10 cellular contexts compared by ENCODE assay signal in genomic region chr22:39039306-39040126, GRCh38. TPM values are rescaled to one million over a fixed set of nuclear protein-coding genes. Genes with fewer than 3 reads are reported as not detected.
DNase-seq lines count a peak whose midpoint lies in the region; ATAC-seq, FAIRE-seq and TF ChIP-seq lines count a peak whose summit lies in the region.
"Had no signal": no experiment of that assay in that cellular context is flagged by ENCODE, and none has a peak within 500 bp of the region (broad histone marks: within the 10 kb centered on the region; RNA-seq: fewer than 3 reads in every experiment).

No MANE protein-coding gene starts in this region.

- no peak overlapping the region for H4K91ac ChIP-seq in H1 (replicated peaks; ENCODE audit: insufficient read length, low read length)

- H4K20me1 ChIP-seq in MM.1S (ENCODE audit: insufficient read depth, low read length), result no peaks in the 10 kb centered on the region
- no peaks in the 10 kb centered on the region for H4K20me1 ChIP-seq in H1 (replicated peaks in 1 of 2; ENCODE audit: control insufficient read depth in 1 of 2, insufficient read depth in 2 of 2, low read length in 2 of 2)
- H4K20me1 ChIP-seq in smooth muscle cell (ENCODE audit: low read depth), result no peaks in the 10 kb centered on the region

- peak overlapping the region; percentile 68; the same call in 1 of the 2 replicates for H3K4me2 ChIP-seq in MM.1S (ENCODE audit: low read depth, low read length)
- H3K4me2 ChIP-seq in H1 (ENCODE audit: insufficient read depth in 1 of 2, low read depth in 2 of 2, low read length in 2 of 2), result peak overlapping the region; percentile 58 to 63
- H3K4me2 ChIP-seq in smooth muscle cell, result peak overlapping the region; percentile 91

- H3K27ac ChIP-seq in MM.1S (ENCODE audit: low read length) (peak overlapping the region; percentile 83; the same call in 1 of the 2 replicates), H1 (ENCODE audit: low read depth, low read length) (no peak overlapping the region), smooth muscle cell (ENCODE audit: low read depth) (no peak overlapping the region), dorsolateral prefrontal cortex (peak overlapping the region in 1 of 59 donors; percentile 35)
- H3K27ac ChIP-seq: HL-60, psoas muscle had no signal

- TF ChIP-seq POLR2A in H1 (IDR thresholded peaks at IDR 0.05; ENCODE audit: control extremely low read depth in 1 of 2, low read depth in 2 of 2, low read length in 2 of 2), result no peak

- FAIRE-seq in H1 (lab: Jason Lieb, UNC), result no peak

- H3K4me1 ChIP-seq in MM.1S (ENCODE audit: low read length), result peaks cover 4% of the 10 kb centered on the region; the same call in 1 of the 2 replicates
- H3K4me1 ChIP-seq in H1 (replicated peaks in 1 of 4; ENCODE audit: control insufficient read depth in 3 of 4, insufficient read depth in 4 of 4, low read length in 3 of 4), result peaks cover 3 to 15% (median 10%) of the 10 kb centered on the region in 4 experiments
- H3K4me1 ChIP-seq in smooth muscle cell (ENCODE audit: low read depth), result peaks cover 6% of the 10 kb centered on the region
- H3K4me1 ChIP-seq: psoas muscle had no signal

- H3K9me2 ChIP-seq in MM.1S (replicated peaks; ENCODE audit: insufficient read depth, low read length), result no peaks in the 10 kb centered on the region

- H3K79me1 ChIP-seq in H1 (ENCODE audit: low read depth, low read length), result no peaks in the 10 kb centered on the region

- H3K79me2 ChIP-seq in MM.1S (ENCODE audit: low read length) (peaks cover 20% of the 10 kb centered on the region), H1 (ENCODE audit: control insufficient read depth in 1 of 2, insufficient read depth in 2 of 2, low read length in 2 of 2) (no peaks in the 10 kb centered on the region), smooth muscle cell (ENCODE audit: low read depth) (peaks cover 8% of the 10 kb centered on the region)

- H3K27me3 ChIP-seq in GM06990 (replicated peaks; ENCODE audit: control insufficient read depth, insufficient read depth, low read length) (no peaks in the 10 kb centered on the region), MM.1S (replicated peaks; ENCODE audit: insufficient read depth, low read length) (no peaks in the 10 kb centered on the region), H1 (replicated peaks in 1 of 4; ENCODE audit: control insufficient read depth in 3 of 4, extremely low read depth in 1 of 4, insufficient read depth in 3 of 4, low read length in 3 of 4) (no peaks in the 10 kb centered on the region), smooth muscle cell (ENCODE audit: low read depth) (no peaks in the 10 kb centered on the region), dorsolateral prefrontal cortex (no peaks in the 10 kb centered on the region)

- peak overlapping the region; percentile 71; the same call in 1 of the 2 replicates for H2BK5ac ChIP-seq in H1 (ENCODE audit: low read depth, low read length)

- no peak overlapping the region for H3K14ac ChIP-seq in H1 (ENCODE audit: insufficient read length)

- TF ChIP-seq EP300 in H1 (IDR thresholded peaks at IDR 0.05; ENCODE audit: borderline replicate concordance in 1 of 2, low read depth in 2 of 2, low read length in 2 of 2), result no peak

- H3K36me3 ChIP-seq in GM06990 (ENCODE audit: control insufficient read depth, insufficient read depth, low read length), result no peaks in the 10 kb centered on the region; the same call in 1 of the 2 replicates
- no peaks in the 10 kb centered on the region for H3K36me3 ChIP-seq in MM.1S (replicated peaks; ENCODE audit: insufficient read depth, low read length)
- H3K36me3 ChIP-seq in H1 (ENCODE audit: control insufficient read depth in 2 of 4, insufficient read depth in 4 of 4, low read length in 3 of 4), result no peaks in the 10 kb centered on the region
- no peaks in the 10 kb centered on the region for H3K36me3 ChIP-seq in smooth muscle cell (ENCODE audit: low read depth)

- no peak overlapping the region; the same call in 1 of the 2 replicates for H3K9ac ChIP-seq in MM.1S (ENCODE audit: low read length)
- no peak overlapping the region for H3K9ac ChIP-seq in H1 (replicated peaks in 1 of 4; ENCODE audit: extremely low read depth in 1 of 4, low read depth in 3 of 4, low read length in 3 of 4)
- no peak overlapping the region for H3K9ac ChIP-seq in smooth muscle cell (ENCODE audit: low read depth)

- H3K56ac ChIP-seq in H1 (replicated peaks; ENCODE audit: insufficient read length, low read depth, low read length), result no peak overlapping the region

- TF ChIP-seq CTCF in GM06990 (IDR thresholded peaks at IDR 0.05; ENCODE audit: insufficient read depth, low read length, poor library complexity, severe bottlenecking), result no peak
- TF ChIP-seq CTCF in MM.1S (IDR thresholded peaks at IDR 0.05; ENCODE audit: low read length), result no peak
- TF ChIP-seq CTCF in H1 (IDR thresholded peaks at IDR 0.05; ENCODE audit: control extremely low read depth in 1 of 3, insufficient read depth in 1 of 3, low read depth in 1 of 3, low read length in 3 of 3), result no peak
- TF ChIP-seq CTCF in smooth muscle cell (IDR thresholded peaks at IDR 0.05; ENCODE audit: borderline replicate concordance, insufficient read depth, poor library complexity, severe bottlenecking), result no peak
- TF ChIP-seq CTCF in dorsolateral prefrontal cortex (IDR thresholded peaks at IDR 0.05 in 54 of 56, conservative IDR thresholded peaks at IDR 0.05 in 2 of 56; ENCODE audit: low read depth in 1 of 56, partially characterized antibody in 56 of 56), result no peak

- H2BK12ac ChIP-seq in H1 (ENCODE audit: low read depth, low read length), result 0 out of 2 replicates have a peak overlapping the region, but pooled peaks have one; percentile 20

- H3F3A ChIP-seq in MM.1S (ENCODE audit: insufficient read depth, low read length) (peaks cover 14% of the 10 kb centered on the region), smooth muscle cell (ENCODE audit: low read depth) (no peaks in the 10 kb centered on the region)

- no peaks in the 10 kb centered on the region for H3K9me3 ChIP-seq in MM.1S (replicated peaks; ENCODE audit: insufficient read depth, low read length)
- no peaks in the 10 kb centered on the region for H3K9me3 ChIP-seq in H1 (ENCODE audit: insufficient read depth in 2 of 2, low read depth in 1 of 2, low read length in 1 of 2)
- H3K9me3 ChIP-seq in smooth muscle cell (replicated peaks; ENCODE audit: low read depth), result no peaks in the 10 kb centered on the region
- H3K9me3 ChIP-seq: psoas muscle had no signal

- no peak overlapping the region for H2BK120ac ChIP-seq in H1 (replicated peaks; ENCODE audit: low read depth, low read length)

- DNase-seq in GM06990 (ENCODE audit: extremely low read depth, insufficient read length), result no peak
- DNase-seq in MM.1S, result no peak
- DNase-seq in H1 (ENCODE audit: low read depth in 1 of 2, low spot score in 2 of 2), result no peak
- no peak for DNase-seq in smooth muscle cell (lab: John Stamatoyannopoulos, UW; ENCODE audit: unreplicated experiment)
- no peak for DNase-seq in dorsolateral prefrontal cortex
- DNase-seq in left colon, result no peak
- DNase-seq in NCI-H446 (lab: John Stamatoyannopoulos, UW), result no peak
- DNase-seq: NCI-H345 had no signal

- H3K23ac ChIP-seq in H1 (ENCODE audit: insufficient read length), result no peak overlapping the region

- H4K8ac ChIP-seq in H1 (ENCODE audit: extremely low read depth, insufficient read depth, low read length), result no peak overlapping the region

- CTCF ChIA-PET in H1 (lab: Charles Lee; ENCODE audit: partially characterized antibody), result interaction anchor here (0.8 to 1.6 kb wide), 4 partner anchors 12 to 260 kb away, joined by 3 read pairs; no protein-coding TSS in a partner anchor

- H2AFZ ChIP-seq in MM.1S (ENCODE audit: low read length) (no peak overlapping the region), H1 (ENCODE audit: low read length) (no peak overlapping the region), smooth muscle cell (ENCODE audit: low read depth) (no peak overlapping the region)

- H3K4me3 ChIP-seq in GM06990 (replicated peaks; ENCODE audit: low read depth, low read length) (peak overlapping the region; percentile 85), MM.1S (ENCODE audit: low read length) (peak overlapping the region; percentile 50; the same call in 1 of the 2 replicates), H1 (ENCODE audit: extremely low read depth in 1 of 4, insufficient read depth in 2 of 4, low read depth in 3 of 4, low read length in 4 of 4) (peak overlapping the region in 1 of 4 experiments; percentile 54; a peak in 2 of 8 replicates), smooth muscle cell (no peak overlapping the region), dorsolateral prefrontal cortex (peak overlapping the region in 14 of 59 donors; percentile 39 to 64 (median 58))

- peak overlapping the region; percentile 88 for H4K5ac ChIP-seq in H1 (ENCODE audit: insufficient read length, low read depth, low read length)

- ATAC-seq in left colon, result no peak

- 87% methylated on average over 19 of the region's 19 CpGs; no CpG with 5 or more reads in 1 of the 2 experiments for WGBS in H1 (ENCODE audit: extremely low coverage in 1 of 2, insufficient coverage in 1 of 2, insufficient read length in 1 of 2, insufficient replicate concordance in 2 of 2, low coverage in 1 of 2, low lambda C conversion rate in 2 of 2, missing lambda C conversion rate in 1 of 2), 2 experiments
- WGBS in smooth muscle cell (ENCODE audit: low lambda C conversion rate), result 88% methylated on average over 19 of the region's 19 CpGs

- no peak overlapping the region for H2BK20ac ChIP-seq in H1 (ENCODE audit: low read length)

- no peak overlapping the region for H2AK5ac ChIP-seq in H1 (ENCODE audit: low read depth, low read length)

- intact Hi-C loops in dorsolateral prefrontal cortex (cut with DNase I), result no loop called here
- intact Hi-C loops in left colon (cut with DNase I, micrococcal nuclease), result no loop called here

- peak overlapping the region; percentile 83 for H3K18ac ChIP-seq in H1 (ENCODE audit: extremely low read depth, low read length)

- TF ChIP-seq RAD21 in H1 (IDR thresholded peaks at IDR 0.05 in 1 of 2, conservative IDR thresholded peaks at IDR 0.05 in 1 of 2; ENCODE audit: low read depth in 2 of 2, low read length in 2 of 2), result no peak

- no peaks in the 10 kb centered on the region; the same call in 1 of the 2 replicates for H3K23me2 ChIP-seq in H1 (ENCODE audit: low read depth, low read length)

- POLR2A ChIA-PET in H1 (lab: Charles Lee; ENCODE audit: partially characterized antibody), result interaction anchor here (0.7 to 2.5 kb wide), 9 partner anchors 11 to 279 kb away, joined by 3 to 7 read pairs (median 3); partner anchors contain the start of gene APOBEC3D

- no peak overlapping the region; the same call in 1 of the 2 replicates for H2BK15ac ChIP-seq in H1 (ENCODE audit: low read length)

- H3K4ac ChIP-seq in H1 (replicated peaks; ENCODE audit: insufficient read length, low read depth, low read length), result no peak overlapping the region

RNA-seq across cellular contexts. Expression of gene APOBEC3F, which starts 1.1 kb away (rescaled TPM):
- total RNA-seq in H1 (2021; fragmentation: NEBNext Ultra II Directional; extraction: Animal tissue kit (Norgen Biotek cat#: 25700)), result 7.3 and 9.7 TPM in 2 replicates
- polyA plus RNA-seq in H1 (2011; rRNA removed) (4.0 and 5.5 TPM in 2 replicates), smooth muscle cell (7.7 and 8.2 TPM in 2 replicates)
- polyA plus RNA-seq in H1 (2011; cell fraction: cytosol; rRNA removed), result 3.1 TPM
- 4.0 TPM for polyA plus RNA-seq in H1 (2011; cell fraction: nucleus; rRNA removed)
- 3.8 to 5.7 TPM (median 4.8 TPM) in 4 replicates for polyA plus RNA-seq in H1 (2012, experiment 1 of 2)
- polyA plus RNA-seq in H1 (2012, experiment 2 of 2), result 2.6 TPM
- polyA plus RNA-seq in H1 (2013, experiment 1 of 2), result 4.7 TPM
- 4.7 TPM for polyA plus RNA-seq in H1 (2013, experiment 2 of 2)
- 6.5 and 6.8 TPM in 2 replicates for polyA minus RNA-seq in H1 (2011; rRNA and poly(A)+ RNA removed)
- polyA minus RNA-seq in H1 (2011; cell fraction: cytosol; rRNA and poly(A)+ RNA removed), result 5.7 TPM
- polyA minus RNA-seq in H1 (2011; cell fraction: nucleus; rRNA and poly(A)+ RNA removed), result 4.4 TPM
- total RNA-seq in smooth muscle cell (0.04 and 1.3 TPM in 2 replicates), dorsolateral prefrontal cortex (1 to 10 TPM in 111 of 120 experiments, under 1 TPM in 9; 0.43 to 9.0 (median 2.6) TPM), left colon (1 to 10 TPM; 6.3 to 6.6 TPM)

RNA-seq across cellular contexts. Expression of gene APOBEC3D, which starts 18.6 kb away (rescaled TPM):
- 5.5 and 7.2 TPM in 2 replicates for total RNA-seq in H1 (2021; fragmentation: NEBNext Ultra II Directional; extraction: Animal tissue kit (Norgen Biotek cat#: 25700))
- 2.2 and 4.3 TPM in 2 replicates for polyA plus RNA-seq in H1 (2011; rRNA removed)
- polyA plus RNA-seq in H1 (2011; cell fraction: cytosol; rRNA removed), result 2.7 TPM
- 5.2 TPM for polyA plus RNA-seq in H1 (2011; cell fraction: nucleus; rRNA removed)
- polyA plus RNA-seq in H1 (2012, experiment 1 of 2), result 5.2 to 9.9 TPM (median 8.0 TPM) in 4 replicates
- polyA plus RNA-seq in H1 (2012, experiment 2 of 2), result 3.9 TPM
- polyA plus RNA-seq in H1 (2013, experiment 1 of 2), result 3.9 TPM
- polyA plus RNA-seq in H1 (2013, experiment 2 of 2), result 4.6 TPM
- 7.2 and 9.4 TPM in 2 replicates for polyA minus RNA-seq in H1 (2011; rRNA and poly(A)+ RNA removed)
- 2.7 TPM for polyA minus RNA-seq in H1 (2011; cell fraction: cytosol; rRNA and poly(A)+ RNA removed)
- 3.5 TPM for polyA minus RNA-seq in H1 (2011; cell fraction: nucleus; rRNA and poly(A)+ RNA removed)
- total RNA-seq in smooth muscle cell, result 0.18 and 2.3 TPM in 2 replicates
- polyA plus RNA-seq in smooth muscle cell, result 0.51 and 1.9 TPM in 2 replicates
- 1 to 10 TPM in 43 of 120 experiments, under 1 TPM in 63, not detected in 14; 0.22 to 3.1 (median 0.89) TPM for total RNA-seq in dorsolateral prefrontal cortex
- 1 to 10 TPM; 3.6 to 7.2 TPM for total RNA-seq in left colon

RNA-seq across cellular contexts. Expression of gene APOBEC3C, which starts 25.5 kb away (rescaled TPM):
- total RNA-seq in H1 (2021; fragmentation: NEBNext Ultra II Directional; extraction: Animal tissue kit (Norgen Biotek cat#: 25700)), result 23.3 and 23.7 TPM in 2 replicates
- 20.3 and 22.8 TPM in 2 replicates for polyA plus RNA-seq in H1 (2011; rRNA removed)
- polyA plus RNA-seq in H1 (2011; cell fraction: cytosol; rRNA removed), result 13.0 TPM
- polyA plus RNA-seq in H1 (2011; cell fraction: nucleus; rRNA removed), result 11.5 TPM
- 24.1 to 37.8 TPM (median 30.0 TPM) in 4 replicates for polyA plus RNA-seq in H1 (2012, experiment 1 of 2)
- 34.1 TPM for polyA plus RNA-seq in H1 (2012, experiment 2 of 2)
- polyA plus RNA-seq in H1 (2013, experiment 1 of 2), result 41.5 TPM
- polyA plus RNA-seq in H1 (2013, experiment 2 of 2), result 38.6 TPM
- polyA minus RNA-seq in H1 (2011; rRNA and poly(A)+ RNA removed), result 9.3 and 11.0 TPM in 2 replicates
- 8.7 TPM for polyA minus RNA-seq in H1 (2011; cell fraction: cytosol; rRNA and poly(A)+ RNA removed)
- polyA minus RNA-seq in H1 (2011; cell fraction: nucleus; rRNA and poly(A)+ RNA removed), result 6.3 TPM
- 3.9 and 5.3 TPM in 2 replicates for total RNA-seq in smooth muscle cell
- polyA plus RNA-seq in smooth muscle cell, result 38.0 and 62.7 TPM in 2 replicates
- total RNA-seq in dorsolateral prefrontal cortex, result 1 to 10 TPM in 117 of 120 experiments, under 1 TPM in 3; 0.43 to 5.9 (median 2.2) TPM
- 10 to 100 TPM; 19.9 to 37.7 TPM for total RNA-seq in left colon

RNA-seq across cellular contexts. Expression of gene APOBEC3G, which starts 37.6 kb away (rescaled TPM):
- total RNA-seq in H1 (2021; fragmentation: NEBNext Ultra II Directional; extraction: Animal tissue kit (Norgen Biotek cat#: 25700)), result 0.94 and 2.0 TPM in 2 replicates
- polyA plus RNA-seq in H1 (2011; rRNA removed) (1.7 and 2.5 TPM in 2 replicates), smooth muscle cell (2.9 and 3.2 TPM in 2 replicates)
- 2.3 TPM for polyA plus RNA-seq in H1 (2011; cell fraction: cytosol; rRNA removed)
- 2.7 TPM for polyA plus RNA-seq in H1 (2011; cell fraction: nucleus; rRNA removed)
- 0.74 to 1.8 TPM (median 1.5 TPM) in 4 replicates for polyA plus RNA-seq in H1 (2012, experiment 1 of 2)
- polyA plus RNA-seq in H1 (2012, experiment 2 of 2), result 1.3 TPM
- 1.2 TPM for polyA plus RNA-seq in H1 (2013, experiment 1 of 2)
- 1.1 TPM for polyA plus RNA-seq in H1 (2013, experiment 2 of 2)
- polyA minus RNA-seq in H1 (2011; rRNA and poly(A)+ RNA removed), result 2.6 and 2.7 TPM in 2 replicates
- 1.5 TPM for polyA minus RNA-seq in H1 (2011; cell fraction: cytosol; rRNA and poly(A)+ RNA removed)
- 2.7 TPM for polyA minus RNA-seq in H1 (2011; cell fraction: nucleus; rRNA and poly(A)+ RNA removed)
- total RNA-seq in smooth muscle cell (1.9 and 10.3 TPM in 2 replicates), dorsolateral prefrontal cortex (1 to 10 TPM in 115 of 120 experiments, under 1 TPM in 5; 0.60 to 7.1 (median 2.7) TPM), left colon (1 to 10 TPM; 3.8 to 7.8 TPM)

RNA-seq across cellular contexts. Expression of gene APOBEC3B, which starts 57.4 kb away (rescaled TPM):
- total RNA-seq in H1 (2021; fragmentation: NEBNext Ultra II Directional; extraction: Animal tissue kit (Norgen Biotek cat#: 25700)), result 14.2 and 16.3 TPM in 2 replicates
- polyA plus RNA-seq in H1 (2011; rRNA removed) (43.3 and 74.9 TPM in 2 replicates), smooth muscle cell (4.9 and 5.6 TPM in 2 replicates)
- polyA plus RNA-seq in H1 (2011; cell fraction: cytosol; rRNA removed), result 40.4 TPM
- 33.2 TPM for polyA plus RNA-seq in H1 (2011; cell fraction: nucleus; rRNA removed)
- polyA plus RNA-seq in H1 (2012, experiment 1 of 2), result 32.7 to 53.6 TPM (median 44.2 TPM) in 4 replicates
- polyA plus RNA-seq in H1 (2012, experiment 2 of 2), result 38.3 TPM
- polyA plus RNA-seq in H1 (2013, experiment 1 of 2), result 10.0 TPM
- polyA plus RNA-seq in H1 (2013, experiment 2 of 2), result 10.3 TPM
- 28.2 and 43.0 TPM in 2 replicates for polyA minus RNA-seq in H1 (2011; rRNA and poly(A)+ RNA removed)
- 13.7 TPM for polyA minus RNA-seq in H1 (2011; cell fraction: cytosol; rRNA and poly(A)+ RNA removed)
- 8.5 TPM for polyA minus RNA-seq in H1 (2011; cell fraction: nucleus; rRNA and poly(A)+ RNA removed)
- total RNA-seq in smooth muscle cell (0.22 and 0.58 TPM in 2 replicates), dorsolateral prefrontal cortex (1 to 10 TPM in 2 of 120 experiments, under 1 TPM in 23, not detected in 95; 0.34 to 1.5 (median 0.54) TPM), left colon (10 to 100 TPM in 1 of 2 donors, 1 to 10 TPM in 1; 8.2 to 34.3 TPM)
